Comparison of ENCODE assay signal across 25 cellular contexts in the genomic region with DNA sequence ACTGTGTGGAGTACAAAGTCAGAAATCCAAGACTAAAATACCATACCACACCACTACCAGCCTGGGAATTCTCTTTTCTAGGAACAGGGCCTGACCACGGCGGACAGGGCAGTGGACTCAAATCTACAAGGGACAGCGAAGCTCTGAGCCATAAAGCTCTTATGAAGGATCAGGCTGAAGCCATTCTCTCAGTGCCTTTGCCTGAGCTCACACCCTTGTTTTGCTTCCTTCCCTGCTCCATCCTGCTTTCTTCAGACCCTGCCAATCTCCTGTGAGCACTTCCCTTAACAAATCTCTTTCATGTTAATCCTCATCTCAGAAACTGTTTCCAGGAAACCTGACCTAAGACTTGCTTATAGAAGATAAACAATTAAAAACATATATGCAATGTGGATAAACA.
"Had no signal": no experiment of that assay in that cellular context is flagged by ENCODE, and none has a peak within 500 bp of the region (broad histone marks: within the 10 kb centered on the region; RNA-seq: fewer than 3 reads in every experiment).

No MANE protein-coding gene starts in this region.

- H3K27ac Mint-ChIP-seq: mesothelial cell of epicardium; natural killer cell; stimulated activated naive B cell treated with anti-CD40 and anti-IgM and Interleukin-4, amounts not matched to agents 10 μg/mL and 1 μg/mL and 100 μg/mL, for 72 hours had no signal

- H3K9me3 Mint-ChIP-seq: mesothelial cell of epicardium; stimulated activated naive B cell treated with anti-CD40 and anti-IgM and Interleukin-4, amounts not matched to agents 10 μg/mL and 1 μg/mL and 100 μg/mL, for 72 hours had no signal

- H3K4me1 ChIP-seq: esophagus muscularis mucosa, gastrocnemius medialis, heart right ventricle, parathyroid adenoma, psoas muscle, spleen, stomach had no signal

- H3K36me3 ChIP-seq: esophagus muscularis mucosa, gastrocnemius medialis, heart right ventricle, spleen, stomach, thoracic aorta had no signal

- H3K9ac ChIP-seq: parathyroid adenoma had no signal

- H3K4me1 Mint-ChIP-seq: central memory CD8-positive, alpha-beta T cell; natural killer cell; stimulated activated naive B cell treated with anti-CD40 and anti-IgM and Interleukin-4, amounts not matched to agents 10 μg/mL and 1 μg/mL and 100 μg/mL, for 72 hours had no signal

- H3K27me3 ChIP-seq: esophagus muscularis mucosa, gastrocnemius medialis, heart right ventricle, spleen, stomach had no signal

- H3K4me3 ChIP-seq: esophagus muscularis mucosa, gastrocnemius medialis, heart right ventricle, psoas muscle, spleen, stomach, thoracic aorta had no signal

- H3K27me3 Mint-ChIP-seq: central memory CD8-positive, alpha-beta T cell; stimulated activated naive B cell treated with anti-CD40 and anti-IgM and Interleukin-4, amounts not matched to agents 10 μg/mL and 1 μg/mL and 100 μg/mL, for 72 hours had no signal

- H3K9me3 ChIP-seq: esophagus muscularis mucosa, gastrocnemius medialis, heart right ventricle, psoas muscle, spleen, stomach, thoracic aorta had no signal

- DNase-seq: dermis blood vessel endothelial cell; effector CD4-positive, alpha-beta T cell; gastrocnemius medialis; heart right ventricle; hypothalamus; islet precursor cell; mammary epithelial cell; natural killer cell; psoas muscle; retina; spleen; stimulated activated CD4-positive, alpha-beta T cell treated with anti-CD3 and anti-CD28 coated beads, Interleukin-2, amount 100 ng/mL, for 24 hours; stimulated activated CD4-positive, alpha-beta T cell treated with anti-CD3 and anti-CD28 coated beads, Interleukin-4, amount 100 ng/mL, for 4 hours; stimulated activated naive B cell treated with anti-CD40 and anti-IgM and Interleukin-4, amounts not matched to agents 10 μg/mL and 1 μg/mL and 100 μg/mL, for 72 hours; stomach; substantia nigra; trophoblast cell had no signal

- H3K4me3 Mint-ChIP-seq: central memory CD8-positive, alpha-beta T cell; mesothelial cell of epicardium; natural killer cell; stimulated activated naive B cell treated with anti-CD40 and anti-IgM and Interleukin-4, amounts not matched to agents 10 μg/mL and 1 μg/mL and 100 μg/mL, for 72 hours had no signal

- ATAC-seq: gastrocnemius medialis; heart right ventricle; left lobe of liver; natural killer cell; psoas muscle; sciatic nerve; stimulated activated naive B cell treated with anti-CD40 and anti-IgM and Interleukin-4, amounts not matched to agents 10 μg/mL and 1 μg/mL and 100 μg/mL, for 72 hours had no signal

- H2AFZ ChIP-seq: parathyroid adenoma had no signal

- H3K36me3 Mint-ChIP-seq: mesothelial cell of epicardium, natural killer cell had no signal

- H3K27ac ChIP-seq: epithelial cell of prostate, esophagus muscularis mucosa, gastrocnemius medialis, heart right ventricle, parathyroid adenoma, psoas muscle, spleen, stomach, thoracic aorta had no signal
